9 cellular contexts compared by ENCODE assay signal in genomic region chr10:5584895-5585516, GRCh38.
DNase-seq lines count a peak whose midpoint lies in the region; ATAC-seq and TF ChIP-seq lines count a peak whose summit lies in the region.
"Had no signal": no experiment of that assay in that cellular context is flagged by ENCODE, and none has a peak within 500 bp of the region (broad histone marks: within the 10 kb centered on the region; RNA-seq: fewer than 3 reads in every experiment).

No MANE protein-coding gene starts in this region.

- H3K36me3 Mint-ChIP-seq in activated naive CD4-positive, alpha-beta T cell treated with anti-CD3 and anti-CD28 coated beads, Interleukin-2, amount 50 U/mL, for 72 hours = no peaks in the 10 kb centered on the region
- H3K36me3 Mint-ChIP-seq in activated naive CD4-positive, alpha-beta T cell treated with anti-CD3 and anti-CD28 coated beads for 36 hours (ENCODE audit: low read depth) = no peaks in the 10 kb centered on the region
- no peaks in the 10 kb centered on the region for H3K36me3 Mint-ChIP-seq in endodermal cell (ENCODE audit: low read depth)

- ATAC-seq in activated naive CD4-positive, alpha-beta T cell treated with anti-CD3 and anti-CD28 coated beads, Interleukin-2, amount 50 U/mL, for 72 hours = peak; percentile 55 to 60
- ATAC-seq in HG03565 (IDR thresholded peaks at IDR 0.05; ENCODE audit: unreplicated experiment) (peak; percentile 71), upper lobe of right lung (peak; percentile 37), GM18498 (IDR thresholded peaks at IDR 0.05; ENCODE audit: unreplicated experiment) (no peak)

- peaks cover 2% of the 10 kb centered on the region for H3K4me1 Mint-ChIP-seq in activated naive CD4-positive, alpha-beta T cell treated with anti-CD3 and anti-CD28 coated beads for 36 hours (ENCODE audit: low read depth)
- peaks cover 34% of the 10 kb centered on the region for H3K4me1 Mint-ChIP-seq in endodermal cell

- intact Hi-C loops in activated naive CD4-positive, alpha-beta T cell treated with anti-CD3 and anti-CD28 coated beads for 36 hours (cut with micrococcal nuclease) = no loop called here
- intact Hi-C loops in upper lobe of right lung (cut with DNase I) = no loop called here

- H3K9ac ChIP-seq in endodermal cell (ENCODE audit: extremely low read depth, low read length, poor library complexity, severe bottlenecking) = no peak overlapping the region

- no peak for TF ChIP-seq CTCF in endodermal cell (conservative IDR thresholded peaks at IDR 0.05)
- no peak for TF ChIP-seq CTCF in upper lobe of right lung (IDR thresholded peaks at IDR 0.05)

- no peak overlapping the region for H3K27ac Mint-ChIP-seq in activated naive CD4-positive, alpha-beta T cell treated with anti-CD3 and anti-CD28 coated beads, Interleukin-2, amount 50 U/mL, for 72 hours
- no peak overlapping the region for H3K27ac Mint-ChIP-seq in activated naive CD4-positive, alpha-beta T cell treated with anti-CD3 and anti-CD28 coated beads for 36 hours
- H3K27ac Mint-ChIP-seq in endodermal cell = peak overlapping the region; percentile 5

- H3K27ac ChIP-seq in endodermal cell (ENCODE audit: low read depth, low read length) (no peak overlapping the region), upper lobe of right lung (no peak overlapping the region)

- H3K9me3 ChIP-seq in endodermal cell (ENCODE audit: control insufficient read depth, low read length) (no peaks in the 10 kb centered on the region), upper lobe of right lung (no peaks in the 10 kb centered on the region)

- H3K27me3 ChIP-seq in endodermal cell (ENCODE audit: control insufficient read depth, insufficient read depth, low read length, poor library complexity, severe bottlenecking) = no peaks in the 10 kb centered on the region
- H3K27me3 ChIP-seq in upper lobe of right lung = no peaks in the 10 kb centered on the region

- no peaks in the 10 kb centered on the region for H3K9me3 Mint-ChIP-seq in activated naive CD4-positive, alpha-beta T cell treated with anti-CD3 and anti-CD28 coated beads, Interleukin-2, amount 50 U/mL, for 72 hours
- H3K9me3 Mint-ChIP-seq in activated naive CD4-positive, alpha-beta T cell treated with anti-CD3 and anti-CD28 coated beads for 36 hours = no peaks in the 10 kb centered on the region
- H3K9me3 Mint-ChIP-seq in endodermal cell = peaks cover 2% of the 10 kb centered on the region

- CTCF ChIA-PET in activated naive CD4-positive, alpha-beta T cell treated with anti-CD3 and anti-CD28 coated beads for 36 hours (lab: Charles Lee) = interaction anchor here (0.5 to 2.9 kb wide), 3 partner anchors 15 to 201 kb away, joined by 3 to 11 read pairs (median 4); no protein-coding TSS in a partner anchor

- H3K36me3 ChIP-seq in endodermal cell (ENCODE audit: control insufficient read depth, insufficient read depth, low read length) = no peaks in the 10 kb centered on the region
- no peaks in the 10 kb centered on the region for H3K36me3 ChIP-seq in upper lobe of right lung
- H3K36me3 ChIP-seq: heart right ventricle had no signal

- H3K4me3 ChIP-seq in endodermal cell (ENCODE audit: low read length) (no peak overlapping the region), upper lobe of right lung (no peak overlapping the region)
- H3K4me3 ChIP-seq: heart right ventricle had no signal

- H3K4me1 ChIP-seq in endodermal cell (ENCODE audit: control insufficient read depth, insufficient read depth, low read length) (peaks cover 12% of the 10 kb centered on the region), upper lobe of right lung (no peaks in the 10 kb centered on the region)

- H3K4me3 Mint-ChIP-seq in activated naive CD4-positive, alpha-beta T cell treated with anti-CD3 and anti-CD28 coated beads for 36 hours = no peak overlapping the region
- no peak overlapping the region for H3K4me3 Mint-ChIP-seq in endodermal cell

- WGBS in endodermal cell (ENCODE audit: insufficient coverage in 1 of 2, insufficient read length in 1 of 2), 2 experiments = 77 to 80% methylated on average over 6 to 10 of the region's 10 CpGs

- no peaks in the 10 kb centered on the region for H3K27me3 Mint-ChIP-seq in activated naive CD4-positive, alpha-beta T cell treated with anti-CD3 and anti-CD28 coated beads for 36 hours (ENCODE audit: low read depth)
- H3K27me3 Mint-ChIP-seq in endodermal cell (ENCODE audit: insufficient read depth) = peaks cover 2% of the 10 kb centered on the region

- DNase-seq in activated naive CD4-positive, alpha-beta T cell treated with anti-CD3 and anti-CD28 coated beads, Interleukin-2, amount 50 U/mL, for 72 hours (ENCODE audit: low spot score in 2 of 2) = peak in 1 of 2 donors; percentile 41
- no peak for DNase-seq in activated naive CD4-positive, alpha-beta T cell treated with anti-CD3 and anti-CD28 coated beads for 36 hours
- DNase-seq in endodermal cell (no peak), upper lobe of right lung (peak; percentile 51), DMS114 treated with DMSO at 0.1 percent for 48 hours (lab: John Stamatoyannopoulos, UW; ENCODE audit: unreplicated experiment) (no peak)
- no peak for DNase-seq in activated CD4-positive, alpha-beta T cell treated with anti-CD3 and anti-CD28 coated beads, Interleukin-2, amount 50 U/mL, for 1 hour
- DNase-seq: heart right ventricle had no signal
